16 cellular contexts compared by ENCODE assay signal in genomic region chr20:20505554-20505953, GRCh38.
A peak's percentile ranks its signal among the peaks of the same experiment; 100 is the strongest.
DNase-seq lines count a peak whose midpoint lies in the region; ATAC-seq and TF ChIP-seq lines count a peak whose summit lies in the region.
"Had no signal": no experiment of that assay in that cellular context is flagged by ENCODE, and none has a peak within 500 bp of the region (broad histone marks: within the 10 kb centered on the region; RNA-seq: fewer than 3 reads in every experiment).

No MANE protein-coding gene starts in this region.

- H3K36me3 ChIP-seq in Loucy (ENCODE audit: insufficient read depth, low read length) (peaks cover 12% of the 10 kb centered on the region; the same call in 1 of the 2 replicates), left lung (peaks cover 0 to 84% of the 10 kb centered on the region in 2 donors)
- H3K36me3 ChIP-seq: HAP-1 had no signal

- H3K4me1 ChIP-seq in Loucy (ENCODE audit: insufficient read depth, low read length, poor library complexity, severe bottlenecking): peaks cover 7% of the 10 kb centered on the region
- no peaks in the 10 kb centered on the region for H3K4me1 ChIP-seq in left lung
- H3K4me1 ChIP-seq: HAP-1 had no signal

- no peak overlapping the region for H3K9ac ChIP-seq in Loucy (ENCODE audit: low read depth, low read length, poor library complexity, severe bottlenecking)

- H3K27me3 ChIP-seq in Loucy (ENCODE audit: insufficient read depth, low read length, poor library complexity, severe bottlenecking): no peaks in the 10 kb centered on the region
- no peaks in the 10 kb centered on the region for H3K27me3 ChIP-seq in left lung

- H3K9me3 ChIP-seq in Loucy (ENCODE audit: insufficient read depth, low read depth, low read length) (no peaks in the 10 kb centered on the region), left lung (no peaks in the 10 kb centered on the region)
- H3K9me3 ChIP-seq: HAP-1 had no signal

- TF ChIP-seq CTCF in Loucy (conservative IDR thresholded peaks at IDR 0.05; ENCODE audit: low read length) (no peak), left lung (IDR thresholded peaks at IDR 0.05) (no peak)

- no peaks in the 10 kb centered on the region for H3K9me3 Mint-ChIP-seq in activated naive CD4-positive, alpha-beta T cell treated with anti-CD3 and anti-CD28 coated beads, Interleukin-2, amount 10 ng/mL, durations not matched to agents 7 days and 5 days
- no peaks in the 10 kb centered on the region for H3K9me3 Mint-ChIP-seq in stimulated activated naive CD8-positive, alpha-beta T cell treated with anti-CD3 and anti-CD28 coated beads, Interleukin-15, amount 100 ng/mL, for 72 hours
- H3K9me3 Mint-ChIP-seq: activated T-helper 2 cell treated with anti-CD3 and anti-CD28 coated beads, Interferon-gamma antibody, Interleukin-2, Interleukin-4, amounts not matched to agents 10 μg/mL and 5 μg/mL and 100 μg/mL, durations not matched to agents 14 hours and 24 hours and 36 hours had no signal

- H3K36me3 Mint-ChIP-seq in activated naive CD4-positive, alpha-beta T cell treated with anti-CD3 and anti-CD28 coated beads, Interleukin-2, amount 10 ng/mL, durations not matched to agents 7 days and 5 days: peaks cover 46% of the 10 kb centered on the region

- peak overlapping the region; percentile 3 for H3K4me3 ChIP-seq in Loucy (ENCODE audit: low read length, poor library complexity, severe bottlenecking)
- no peak overlapping the region for H3K4me3 ChIP-seq in left lung
- H3K4me3 ChIP-seq: HAP-1 had no signal

- H3K4me2 ChIP-seq in Loucy (ENCODE audit: low read depth, low read length, poor library complexity, severe bottlenecking): peak overlapping the region; percentile 24

- peak overlapping the region; percentile 30 for H3K27ac Mint-ChIP-seq in activated naive CD4-positive, alpha-beta T cell treated with anti-CD3 and anti-CD28 coated beads, Interleukin-2, amount 10 ng/mL, durations not matched to agents 7 days and 5 days
- H3K27ac Mint-ChIP-seq in stimulated activated naive CD8-positive, alpha-beta T cell treated with anti-CD3 and anti-CD28 coated beads, Interleukin-15, amount 100 ng/mL, for 72 hours: peak overlapping the region in 1 of 2 donors; percentile 72

- no peak overlapping the region for H3K27ac ChIP-seq in left lung
- H3K27ac ChIP-seq: HL-60 had no signal

- CTCF ChIA-PET in activated naive CD4-positive, alpha-beta T cell treated with anti-CD3 and anti-CD28 coated beads, Interleukin-2, amount 10 ng/mL, durations not matched to agents 7 days and 5 days (lab: Charles Lee): no interaction called here

- intact Hi-C loops in left lung (cut with DNase I): no loop called here

- peaks cover 9% of the 10 kb centered on the region for H3K4me1 Mint-ChIP-seq in activated naive CD4-positive, alpha-beta T cell treated with anti-CD3 and anti-CD28 coated beads, Interleukin-2, amount 10 ng/mL, durations not matched to agents 7 days and 5 days
- H3K4me1 Mint-ChIP-seq in stimulated activated naive CD8-positive, alpha-beta T cell treated with anti-CD3 and anti-CD28 coated beads, Interleukin-15, amount 100 ng/mL, for 72 hours: no peaks in the 10 kb centered on the region

- no peak overlapping the region for H3K4me3 Mint-ChIP-seq in activated naive CD4-positive, alpha-beta T cell treated with anti-CD3 and anti-CD28 coated beads, Interleukin-2, amount 10 ng/mL, durations not matched to agents 7 days and 5 days
- no peak overlapping the region for H3K4me3 Mint-ChIP-seq in stimulated activated naive CD8-positive, alpha-beta T cell treated with anti-CD3 and anti-CD28 coated beads, Interleukin-15, amount 100 ng/mL, for 72 hours

- H4K20me1 ChIP-seq in Loucy (ENCODE audit: insufficient read depth, low read length, poor library complexity, severe bottlenecking): no peaks in the 10 kb centered on the region

- no peaks in the 10 kb centered on the region for H3K79me2 ChIP-seq in Loucy (ENCODE audit: insufficient read depth, low read length)

- ATAC-seq in GM21786 (IDR thresholded peaks at IDR 0.05; ENCODE audit: unreplicated experiment): peak; percentile 80
- ATAC-seq in stimulated activated naive CD8-positive, alpha-beta T cell treated with anti-CD3 and anti-CD28 coated beads, Interleukin-15, amount 100 ng/mL, for 72 hours: peak; percentile 82
- ATAC-seq in left lung: no peak
- ATAC-seq: left colon, Right ventricle myocardium inferior had no signal

- no peaks in the 10 kb centered on the region for H3F3A ChIP-seq in Loucy (ENCODE audit: low read depth)

- H3K27me3 Mint-ChIP-seq in activated naive CD4-positive, alpha-beta T cell treated with anti-CD3 and anti-CD28 coated beads, Interleukin-2, amount 10 ng/mL, durations not matched to agents 7 days and 5 days: no peaks in the 10 kb centered on the region
- no peaks in the 10 kb centered on the region for H3K27me3 Mint-ChIP-seq in stimulated activated naive CD8-positive, alpha-beta T cell treated with anti-CD3 and anti-CD28 coated beads, Interleukin-15, amount 100 ng/mL, for 72 hours

- H3K9me2 ChIP-seq in Loucy (replicated peaks; ENCODE audit: low read depth, low read length): no peaks in the 10 kb centered on the region

- H2AFZ ChIP-seq in Loucy (ENCODE audit: low read length): no peak overlapping the region

- no peak for DNase-seq in activated naive CD4-positive, alpha-beta T cell treated with anti-CD3 and anti-CD28 coated beads, Interleukin-2, amount 10 ng/mL, durations not matched to agents 7 days and 5 days
- no peak for DNase-seq in activated naive CD4-positive, alpha-beta T cell treated with Interleukin-2 at 50 U/mL for 16 hours
- no peak for DNase-seq in stimulated activated naive CD8-positive, alpha-beta T cell treated with anti-CD3 and anti-CD28 coated beads, Interleukin-15, amount 100 ng/mL, for 72 hours
- DNase-seq in left lung: no peak
- no peak for DNase-seq in AML-193 (lab: John Stamatoyannopoulos, UW)
- no peak for DNase-seq in NCI-H748 treated with DMSO at 0.1 percent for 48 hours (lab: John Stamatoyannopoulos, UW)
- DNase-seq: left colon; NCI-H345; nucleus accumbens; stimulated activated CD4-positive, alpha-beta T cell treated with anti-CD3 and anti-CD28 coated beads, Interleukin-12 subunit alpha, Interleukin-12 subunit beta, amount 100 ng/mL, for 4 hours had no signal
